ENCODE assay signal across 14 cellular contexts in genomic region chr11:124751741-124752470, GRCh38. TPM values are rescaled to one million over a fixed set of nuclear protein-coding genes. Genes with fewer than 3 reads are reported as not detected.
DNase-seq lines count a peak whose midpoint lies in the region; ATAC-seq and TF ChIP-seq lines count a peak whose summit lies in the region.
"Had no signal": no experiment of that assay in that cellular context is flagged by ENCODE, and none has a peak within 500 bp of the region (broad histone marks: within the 10 kb centered on the region; RNA-seq: fewer than 3 reads in every experiment).

A gene with protein sequence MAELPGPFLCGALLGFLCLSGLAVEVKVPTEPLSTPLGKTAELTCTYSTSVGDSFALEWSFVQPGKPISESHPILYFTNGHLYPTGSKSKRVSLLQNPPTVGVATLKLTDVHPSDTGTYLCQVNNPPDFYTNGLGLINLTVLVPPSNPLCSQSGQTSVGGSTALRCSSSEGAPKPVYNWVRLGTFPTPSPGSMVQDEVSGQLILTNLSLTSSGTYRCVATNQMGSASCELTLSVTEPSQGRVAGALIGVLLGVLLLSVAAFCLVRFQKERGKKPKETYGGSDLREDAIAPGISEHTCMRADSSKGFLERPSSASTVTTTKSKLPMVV (minus strand): TSS chr11:124752255. CDS start chr11:124752137, 118 bp downstream.

- peak within 1 kb of the TSS; percentile 70 for H3K56ac ChIP-seq in mesendoderm (ENCODE audit: low read length)

- no peak within 1 kb of the TSS for H2AK5ac ChIP-seq in mesendoderm (ENCODE audit: low read length)

- TF ChIP-seq POLR2A in upper lobe of left lung (IDR thresholded peaks at IDR 0.05): peak in 2 of 4 donors; percentile 18 to 65

- no peak within 1 kb of the TSS for H2BK5ac ChIP-seq in mesendoderm (ENCODE audit: low read length)

- WGBS in mesendoderm (ENCODE audit: extremely low coverage, insufficient coverage, low lambda C conversion rate): no CpG with 5 or more reads among the region's 42 CpGs
- 42 to 52% methylated on average over 25 to 40 of the region's 42 CpGs for WGBS in upper lobe of left lung, 2 donors

- no peaks in the 10 kb centered on the region for H3K9me3 Mint-ChIP-seq in dendritic cell treated with granulocyte-macrophage colony-stimulating factor and Interleukin-4, amounts not matched to agents 40 ng/mL and 50 ng/mL, for 4 days
- H3K9me3 Mint-ChIP-seq: effector memory CD8-positive, alpha-beta T cell had no signal

- H3K27me3 ChIP-seq in mesendoderm (ENCODE audit: insufficient read depth, low read length, poor library complexity) (peaks cover 77% of the 10 kb centered on the region), upper lobe of left lung (no peaks in the 10 kb centered on the region)

- no peak within 1 kb of the TSS for H2BK120ac ChIP-seq in mesendoderm (ENCODE audit: low read depth, low read length)

- peak within 1 kb of the TSS; percentile 75 for H3K4me2 ChIP-seq in mesendoderm (ENCODE audit: low read length)

- TF ChIP-seq CTCF in upper lobe of left lung (IDR thresholded peaks at IDR 0.05): no peak

- H3K79me1 ChIP-seq in mesendoderm (ENCODE audit: low read length): no peaks in the 10 kb centered on the region

- peaks cover 16% of the 10 kb centered on the region for H3K27me3 Mint-ChIP-seq in dendritic cell treated with granulocyte-macrophage colony-stimulating factor and Interleukin-4, amounts not matched to agents 40 ng/mL and 50 ng/mL, for 4 days

- H3K79me2 ChIP-seq in mesendoderm (ENCODE audit: control insufficient read depth, insufficient read depth, low read length): no peaks in the 10 kb centered on the region

- intact Hi-C loops in left cardiac atrium (cut with DNase I) (no loop called here), Right ventricle myocardium inferior (cut with DNase I) (no loop called here)
- intact Hi-C loops in dendritic cell treated with granulocyte-macrophage colony-stimulating factor and Interleukin-4, amounts not matched to agents 40 ng/mL and 50 ng/mL, for 4 days (cut with micrococcal nuclease): no loop called here

- no peak within 1 kb of the TSS for H3K23ac ChIP-seq in mesendoderm (ENCODE audit: low read length)

- no peak within 1 kb of the TSS for H3K4me3 Mint-ChIP-seq in dendritic cell treated with granulocyte-macrophage colony-stimulating factor and Interleukin-4, amounts not matched to agents 40 ng/mL and 50 ng/mL, for 4 days
- H3K4me3 Mint-ChIP-seq: effector memory CD8-positive, alpha-beta T cell had no signal

- H3K4me3 ChIP-seq in mesendoderm (ENCODE audit: low read length) (no peak within 1 kb of the TSS), upper lobe of left lung (peak within 1 kb of the TSS in 3 of 4 donors; percentile 32 to 55 (median 48))

- no peak within 1 kb of the TSS for H4K8ac ChIP-seq in mesendoderm (ENCODE audit: low read depth, low read length)

- peak within 1 kb of the TSS; percentile 29 for H3K18ac ChIP-seq in mesendoderm (ENCODE audit: low read length)

- H3K36me3 Mint-ChIP-seq in dendritic cell treated with granulocyte-macrophage colony-stimulating factor and Interleukin-4, amounts not matched to agents 40 ng/mL and 50 ng/mL, for 4 days (ENCODE audit: low read depth): no peaks in the 10 kb centered on the region

- peak within 1 kb of the TSS; percentile 9 for H2BK15ac ChIP-seq in mesendoderm (replicated peaks; ENCODE audit: low read depth)

- H4K5ac ChIP-seq in mesendoderm (ENCODE audit: low read length): no peak within 1 kb of the TSS

- ATAC-seq in left cardiac atrium (peak; percentile 16 to 38), Right ventricle myocardium inferior (no peak), upper lobe of left lung (ENCODE audit: low FRiP score in 2 of 2) (peak; percentile 13 to 25)
- ATAC-seq: effector memory CD8-positive, alpha-beta T cell; HCT116 had no signal

- no peak within 1 kb of the TSS for H3K4ac ChIP-seq in mesendoderm (ENCODE audit: low read depth, low read length)

- H3K4me1 Mint-ChIP-seq in dendritic cell treated with granulocyte-macrophage colony-stimulating factor and Interleukin-4, amounts not matched to agents 40 ng/mL and 50 ng/mL, for 4 days (ENCODE audit: low read depth): peaks cover 76% of the 10 kb centered on the region

- peak within 1 kb of the TSS; percentile 83 for H3K27ac Mint-ChIP-seq in dendritic cell treated with granulocyte-macrophage colony-stimulating factor and Interleukin-4, amounts not matched to agents 40 ng/mL and 50 ng/mL, for 4 days
- H3K27ac Mint-ChIP-seq: effector memory CD8-positive, alpha-beta T cell had no signal

- no peak for DNase-seq in left cardiac atrium
- no peak for DNase-seq in Right ventricle myocardium inferior (ENCODE audit: missing footprints)
- DNase-seq in mesendoderm: no peak
- peak in 1 of 2 donors; percentile 85 for DNase-seq in upper lobe of left lung
- no peak for DNase-seq in NCI-H2171 (lab: John Stamatoyannopoulos, UW)
- no peak for DNase-seq in medulla oblongata (ENCODE audit: extremely low spot score)
- DNase-seq in HuH-7.5 (ENCODE audit: low spot score): no peak
- DNase-seq: amygdala; effector memory CD8-positive, alpha-beta T cell; NCI-H1417; NCI-H526 treated with DMSO at 0.1 percent for 48 hours; small intestine had no signal

- TF ChIP-seq EP300 in upper lobe of left lung (IDR thresholded peaks at IDR 0.05): no peak

- H3K36me3 ChIP-seq in mesendoderm (ENCODE audit: control insufficient read depth, insufficient read depth, low read length): no peaks in the 10 kb centered on the region
- peaks cover 0 to 59% (median 10%) of the 10 kb centered on the region in 4 donors for H3K36me3 ChIP-seq in upper lobe of left lung

- peak within 1 kb of the TSS; percentile 61 for H3K9ac ChIP-seq in mesendoderm (ENCODE audit: low read length)

- H3K4me1 ChIP-seq in mesendoderm (ENCODE audit: control insufficient read depth, low read depth, low read length): peaks cover 4% of the 10 kb centered on the region
- peaks cover 60 to 81% (median 74%) of the 10 kb centered on the region in 4 donors for H3K4me1 ChIP-seq in upper lobe of left lung

- H3K9me3 ChIP-seq in upper lobe of left lung: no peaks in the 10 kb centered on the region

- H3K27ac ChIP-seq in mesendoderm (ENCODE audit: low read depth, low read length) (no peak within 1 kb of the TSS), upper lobe of left lung (peak within 1 kb of the TSS; percentile 78 to 90 (median 81))

RNA-seq across cellular contexts. Expression of the gene that starts here (rescaled TPM):
- total RNA-seq in left cardiac atrium (1 to 10 TPM in 1 of 2 donors, under 1 TPM in 1; 0.88 to 1.8 TPM), Right ventricle myocardium inferior (0.70 TPM), upper lobe of left lung (10 to 100 TPM; 32.5 to 55.3 (median 40.2) TPM)
- polyA plus RNA-seq in mesendoderm (2013, experiment 1 of 2): not detected
- 0.07 TPM for polyA plus RNA-seq in mesendoderm (2013, experiment 2 of 2)

Comparison
In these comparisons a context has a peak if more than half of its experiments do, and no peak if none do; other contexts are left out.
1. RNA of the gene that starts here (total RNA-seq): 32.5 to 55.3 TPM in upper lobe of left lung; 0.88 to 1.8 TPM in left cardiac atrium and 0.70 TPM in Right ventricle myocardium inferior (single experiment); every median in the first group is over 10 times any median in the second.